ENCODE assay signal across 8 cellular contexts in the genomic region with DNA sequence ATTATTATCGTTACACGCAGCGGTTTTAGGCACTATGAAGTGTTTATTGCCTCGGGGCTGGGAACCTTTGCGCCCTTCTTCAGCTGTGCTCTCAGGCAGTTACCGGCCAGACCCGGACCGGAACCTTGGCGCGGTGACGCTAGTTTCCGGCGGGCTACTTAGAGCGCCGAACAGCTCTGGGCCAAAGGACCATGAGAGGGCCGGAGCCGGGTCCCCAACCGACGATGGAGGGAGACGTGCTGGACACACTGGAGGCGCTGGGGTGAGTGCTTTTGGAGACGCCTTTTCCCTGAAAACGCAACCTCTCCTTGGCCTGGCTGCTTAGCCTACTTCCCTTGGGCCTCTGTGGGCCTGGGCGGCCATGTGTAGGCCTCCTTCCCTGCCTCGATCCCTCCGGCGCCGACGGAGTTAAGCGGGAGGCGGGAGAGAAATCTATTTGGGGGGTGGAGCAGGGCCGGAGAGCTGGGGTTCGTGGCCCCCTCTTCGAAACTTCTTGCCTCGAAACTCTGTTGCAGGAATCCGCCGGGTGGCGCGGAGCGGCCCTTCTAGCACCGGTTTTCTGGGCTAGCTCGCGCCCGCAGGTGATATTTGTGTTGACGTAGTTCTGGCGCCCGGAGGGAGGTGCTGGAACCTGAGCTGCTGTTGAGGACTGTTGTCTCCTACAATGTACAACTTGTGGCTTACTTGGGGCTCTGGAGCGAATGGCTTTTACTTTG. TPM values are rescaled to one million over a fixed set of nuclear protein-coding genes. Genes with fewer than 3 reads are reported as not detected.
DNase-seq lines count a peak whose midpoint lies in the region; ATAC-seq, FAIRE-seq and TF ChIP-seq lines count a peak whose summit lies in the region.

TSS of gene FAM98B (plus strand) at position 157 of the 716 bp plus-strand sequence. CDS start at position 192, 35 bp downstream.

- peak within 1 kb of the TSS; percentile 91 to 94 for H3K27ac ChIP-seq in kidney (ENCODE audit: low read depth in 2 of 2, low read length in 2 of 2)

- TF ChIP-seq CTCF in AG10803 (conservative IDR thresholded peaks at IDR 0.05; ENCODE audit: low read length) (peak; percentile 9; the same call in 1 of the 2 replicates), kidney (IDR thresholded peaks at IDR 0.05; ENCODE audit: borderline replicate concordance, extremely low read depth, insufficient read depth) (no peak)

- no peaks in the 10 kb centered on the region for H3K9me3 ChIP-seq in kidney (ENCODE audit: control insufficient read depth in 1 of 2, low read length in 2 of 2)

- peak; percentile 86 for TF ChIP-seq POLR2A in GM18951 (IDR thresholded peaks at IDR 0.05; ENCODE audit: extremely low read depth, insufficient read depth, insufficient read length)

- in situ Hi-C loops in GM18951 (cut with MboI; ENCODE audit: low sequenced_read_pairs, unreplicated experiment), result no loop called here

- intact Hi-C loops in kidney (cut with DNase I), result no loop called here

- ATAC-seq in HG03175 (IDR thresholded peaks at IDR 0.05; ENCODE audit: unreplicated experiment), result peak; percentile 93

- H3K4me1 ChIP-seq in kidney (ENCODE audit: control insufficient read depth in 1 of 2, insufficient read depth in 1 of 2, low read depth in 1 of 2, low read length in 2 of 2), result peaks cover 3 to 13% of the 10 kb centered on the region in 2 donors

- H3K4me3 ChIP-seq in AG10803 (ENCODE audit: low read length), result peak within 1 kb of the TSS; percentile 99
- H3K4me3 ChIP-seq in kidney (ENCODE audit: low read length in 2 of 2), result peak within 1 kb of the TSS; percentile 88 to 95

- peak within 1 kb of the TSS; percentile 85 to 98 for H3K9ac ChIP-seq in kidney (ENCODE audit: low read length in 2 of 2)

- DNase-seq in AG10803 (ENCODE audit: low read depth), result peak; percentile 86
- DNase-seq in NCI-H345 treated with DMSO at 0.1 percent for 48 hours (lab: John Stamatoyannopoulos, UW; ENCODE audit: unreplicated experiment), result peak; percentile 58
- DNase-seq in activated CD4-positive, alpha-beta T cell treated with anti-CD3 and anti-CD28 coated beads for 1 hour, result peak; percentile 81
- DNase-seq in cerebellum (ENCODE audit: low spot score), result peak; percentile 80
- DNase-seq in kidney, result peak; percentile 95
- peak; percentile 90 for DNase-seq in stimulated activated CD4-positive, alpha-beta T cell treated with anti-CD3 and anti-CD28 coated beads, Interleukin-15, amount 100 ng/mL, for 24 hours

- no peak for FAIRE-seq in kidney (lab: Jason Lieb, UNC)

- no peaks in the 10 kb centered on the region for H3K36me3 ChIP-seq in kidney (ENCODE audit: control insufficient read depth in 1 of 2, insufficient read depth in 2 of 2, low read length in 2 of 2)

RNA-seq across cellular contexts. Expression of gene FAM98B, which starts in this region (rescaled TPM):
- total RNA-seq in cerebellum (28.5 TPM), kidney (17.2 TPM)
- 12.9 TPM for polyA plus RNA-seq in kidney (ENCODE audit: insufficient read depth, low read depth, low replicate concordance)

Comparison
In these comparisons a context has a peak if more than half of its experiments do, and no peak if none do; other contexts are left out.
1. Peak in every context shown above with its lines: DNase-seq, ATAC-seq, H3K4me3 ChIP-seq and H3K27ac ChIP-seq.